In the genomic region with DNA sequence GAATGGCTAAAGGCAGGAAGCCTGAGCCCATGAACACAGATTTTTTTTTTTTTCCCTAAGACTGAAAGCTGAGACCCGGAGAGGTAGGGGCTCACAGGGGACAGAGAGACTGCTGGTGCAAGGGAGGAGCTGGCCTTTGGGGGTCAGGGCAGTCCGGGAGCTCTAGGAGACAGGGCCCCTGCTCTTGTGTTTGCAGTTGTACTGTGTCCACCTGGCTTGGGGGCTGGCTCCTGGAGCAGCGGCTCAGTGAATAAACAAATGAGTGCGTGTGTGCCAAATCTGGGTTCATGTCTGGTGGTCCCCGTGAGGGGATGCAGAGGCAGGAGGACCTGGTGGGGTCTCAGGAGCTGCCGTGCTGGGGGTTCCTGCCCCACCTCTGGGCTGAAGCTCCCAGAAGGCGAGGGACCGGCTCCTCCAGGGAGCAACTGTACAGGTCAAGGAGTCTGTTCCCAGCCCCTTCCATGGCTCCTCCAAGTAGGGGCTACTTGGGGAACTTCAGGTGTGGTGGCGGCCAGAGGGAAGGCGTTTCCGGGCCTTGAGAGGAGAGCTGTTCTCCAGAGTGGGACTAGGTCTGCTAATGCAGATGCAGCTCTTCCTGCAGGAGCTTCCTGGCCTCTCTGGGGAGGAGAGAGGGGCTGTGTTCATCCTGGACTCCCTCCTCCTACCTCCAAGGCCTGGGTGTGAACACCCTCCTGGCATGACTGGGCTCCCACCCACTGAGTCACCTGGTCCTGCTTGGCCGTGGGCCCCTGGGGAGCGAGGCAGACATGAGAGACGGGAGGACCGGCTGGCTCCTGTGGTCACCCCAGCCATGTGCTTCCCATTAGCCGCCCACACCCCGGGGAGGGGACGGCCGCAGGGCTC, we compare ENCODE assay signal across 1 cellular context.
TF ChIP-seq lines count a peak whose summit lies in the region.

No MANE protein-coding gene starts in this region.

TF ChIP-seq in HepG2, 621 proteins besides CTCF, POLR2A, EP300 and RAD21 (continued from another document and continues in another):
- TF ChIP-seq, protein P1, sequence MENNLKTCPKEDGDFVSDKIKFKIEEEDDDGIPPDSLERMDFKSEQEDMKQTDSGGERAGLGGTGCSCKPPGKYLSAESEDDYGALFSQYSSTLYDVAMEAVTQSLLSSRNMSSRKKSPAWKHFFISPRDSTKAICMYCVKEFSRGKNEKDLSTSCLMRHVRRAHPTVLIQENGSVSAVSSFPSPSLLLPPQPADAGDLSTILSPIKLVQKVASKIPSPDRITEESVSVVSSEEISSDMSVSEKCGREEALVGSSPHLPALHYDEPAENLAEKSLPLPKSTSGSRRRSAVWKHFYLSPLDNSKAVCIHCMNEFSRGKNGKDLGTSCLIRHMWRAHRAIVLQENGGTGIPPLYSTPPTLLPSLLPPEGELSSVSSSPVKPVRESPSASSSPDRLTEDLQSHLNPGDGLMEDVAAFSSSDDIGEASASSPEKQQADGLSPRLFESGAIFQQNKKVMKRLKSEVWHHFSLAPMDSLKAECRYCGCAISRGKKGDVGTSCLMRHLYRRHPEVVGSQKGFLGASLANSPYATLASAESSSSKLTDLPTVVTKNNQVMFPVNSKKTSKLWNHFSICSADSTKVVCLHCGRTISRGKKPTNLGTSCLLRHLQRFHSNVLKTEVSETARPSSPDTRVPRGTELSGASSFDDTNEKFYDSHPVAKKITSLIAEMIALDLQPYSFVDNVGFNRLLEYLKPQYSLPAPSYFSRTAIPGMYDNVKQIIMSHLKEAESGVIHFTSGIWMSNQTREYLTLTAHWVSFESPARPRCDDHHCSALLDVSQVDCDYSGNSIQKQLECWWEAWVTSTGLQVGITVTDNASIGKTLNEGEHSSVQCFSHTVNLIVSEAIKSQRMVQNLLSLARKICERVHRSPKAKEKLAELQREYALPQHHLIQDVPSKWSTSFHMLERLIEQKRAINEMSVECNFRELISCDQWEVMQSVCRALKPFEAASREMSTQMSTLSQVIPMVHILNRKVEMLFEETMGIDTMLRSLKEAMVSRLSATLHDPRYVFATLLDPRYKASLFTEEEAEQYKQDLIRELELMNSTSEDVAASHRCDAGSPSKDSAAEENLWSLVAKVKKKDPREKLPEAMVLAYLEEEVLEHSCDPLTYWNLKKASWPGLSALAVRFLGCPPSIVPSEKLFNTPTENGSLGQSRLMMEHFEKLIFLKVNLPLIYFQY (CRISPR knock-in tag; IDR thresholded peaks at IDR 0.05; ENCODE audit: borderline replicate concordance): no peak; the same call in 1 of the 2 replicates
- TF ChIP-seq ZNF232 (CRISPR knock-in tag; IDR thresholded peaks at IDR 0.05; ENCODE audit: borderline replicate concordance) (no peak), EED (CRISPR knock-in tag; IDR thresholded peaks at IDR 0.05) (0 out of 2 replicates have a peak, but pooled peaks have one; percentile 35), KLF13 (CRISPR knock-in tag; IDR thresholded peaks at IDR 0.05) (0 out of 2 replicates have a peak, but pooled peaks have one; percentile 18), ISX (CRISPR knock-in tag; conservative IDR thresholded peaks at IDR 0.05) (no peak), ZNF839 (CRISPR knock-in tag; IDR thresholded peaks at IDR 0.05; ENCODE audit: borderline replicate concordance) (peak; percentile 89; the same call in 1 of the 2 replicates), SMAD3 (CRISPR knock-in tag; IDR thresholded peaks at IDR 0.05) (peak; percentile 52; the same call in 1 of the 2 replicates), SIX4 (CRISPR knock-in tag; IDR thresholded peaks at IDR 0.05) (peak; percentile 62; the same call in 1 of the 2 replicates), ZBTB7A (CRISPR knock-in tag; IDR thresholded peaks at IDR 0.05) (peak; percentile 95), ZNF34 (CRISPR knock-in tag; IDR thresholded peaks at IDR 0.05; ENCODE audit: borderline replicate concordance) (no peak), ZSCAN9 (CRISPR knock-in tag; IDR thresholded peaks at IDR 0.05; ENCODE audit: borderline replicate concordance) (no peak; the same call in none of the 2 replicates), TEAD2 (CRISPR knock-in tag; IDR thresholded peaks at IDR 0.05) (no peak), NR1H2 (CRISPR knock-in tag; IDR thresholded peaks at IDR 0.05; ENCODE audit: borderline replicate concordance, low read depth) (peak; percentile 58; the same call in 1 of the 2 replicates), MYNN (CRISPR knock-in tag; IDR thresholded peaks at IDR 0.05; ENCODE audit: low read depth) (peak; percentile 53; the same call in 1 of the 2 replicates), ZSCAN25 (CRISPR knock-in tag; IDR thresholded peaks at IDR 0.05) (peak; percentile 5; the same call in 1 of the 2 replicates), ZNF484 (CRISPR knock-in tag; IDR thresholded peaks at IDR 0.05; ENCODE audit: borderline replicate concordance, low read depth) (no peak), ZNF703 (CRISPR knock-in tag; IDR thresholded peaks at IDR 0.05; ENCODE audit: borderline replicate concordance) (no peak), NCOA5 (CRISPR knock-in tag; IDR thresholded peaks at IDR 0.05) (no peak), MLLT10 (CRISPR knock-in tag; IDR thresholded peaks at IDR 0.05) (no peak), TBL1XR1 (IDR thresholded peaks at IDR 0.05; ENCODE audit: borderline replicate concordance, low read length, partially characterized antibody) (peak; percentile 27), SYNCRIP (IDR thresholded peaks at IDR 0.05; ENCODE audit: insufficient read depth, low read depth, low read length) (no peak), HDAC2 (CRISPR knock-in tag; IDR thresholded peaks at IDR 0.05) (peak; percentile 81; the same call in 1 of the 2 replicates), ZFX (CRISPR knock-in tag; IDR thresholded peaks at IDR 0.05; ENCODE audit: low read depth) (peak; percentile 77), ZNF816 (CRISPR knock-in tag; IDR thresholded peaks at IDR 0.05; ENCODE audit: borderline replicate concordance) (no peak), ZFP36L2 (CRISPR knock-in tag; IDR thresholded peaks at IDR 0.05) (peak; percentile 52; the same call in 1 of the 2 replicates), JDP2 (CRISPR knock-in tag; IDR thresholded peaks at IDR 0.05; ENCODE audit: borderline replicate concordance) (no peak), BCL6 (CRISPR knock-in tag; IDR thresholded peaks at IDR 0.05) (peak; percentile 70), ASH2L (IDR thresholded peaks at IDR 0.05; ENCODE audit: insufficient read length, low read depth, low read length) (peak; percentile 60), SALL1 (CRISPR knock-in tag; IDR thresholded peaks at IDR 0.05) (peak; percentile 82), ONECUT2 (CRISPR knock-in tag; IDR thresholded peaks at IDR 0.05) (no peak), KDM3A (CRISPR knock-in tag; IDR thresholded peaks at IDR 0.05; ENCODE audit: low read depth) (no peak)
- TF ChIP-seq, protein P2, sequence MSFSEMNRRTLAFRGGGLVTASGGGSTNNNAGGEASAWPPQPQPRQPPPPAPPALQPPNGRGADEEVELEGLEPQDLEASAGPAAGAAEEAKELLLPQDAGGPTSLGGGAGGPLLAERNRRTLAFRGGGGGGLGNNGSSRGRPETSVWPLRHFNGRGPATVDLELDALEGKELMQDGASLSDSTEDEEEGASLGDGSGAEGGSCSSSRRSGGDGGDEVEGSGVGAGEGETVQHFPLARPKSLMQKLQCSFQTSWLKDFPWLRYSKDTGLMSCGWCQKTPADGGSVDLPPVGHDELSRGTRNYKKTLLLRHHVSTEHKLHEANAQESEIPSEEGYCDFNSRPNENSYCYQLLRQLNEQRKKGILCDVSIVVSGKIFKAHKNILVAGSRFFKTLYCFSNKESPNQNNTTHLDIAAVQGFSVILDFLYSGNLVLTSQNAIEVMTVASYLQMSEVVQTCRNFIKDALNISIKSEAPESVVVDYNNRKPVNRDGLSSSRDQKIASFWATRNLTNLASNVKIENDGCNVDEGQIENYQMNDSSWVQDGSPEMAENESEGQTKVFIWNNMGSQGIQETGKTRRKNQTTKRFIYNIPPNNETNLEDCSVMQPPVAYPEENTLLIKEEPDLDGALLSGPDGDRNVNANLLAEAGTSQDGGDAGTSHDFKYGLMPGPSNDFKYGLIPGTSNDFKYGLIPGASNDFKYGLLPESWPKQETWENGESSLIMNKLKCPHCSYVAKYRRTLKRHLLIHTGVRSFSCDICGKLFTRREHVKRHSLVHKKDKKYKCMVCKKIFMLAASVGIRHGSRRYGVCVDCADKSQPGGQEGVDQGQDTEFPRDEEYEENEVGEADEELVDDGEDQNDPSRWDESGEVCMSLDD (CRISPR knock-in tag; IDR thresholded peaks at IDR 0.05; ENCODE audit: borderline replicate concordance): peak; percentile 40; the same call in 1 of the 2 replicates
- TF ChIP-seq, protein P3, sequence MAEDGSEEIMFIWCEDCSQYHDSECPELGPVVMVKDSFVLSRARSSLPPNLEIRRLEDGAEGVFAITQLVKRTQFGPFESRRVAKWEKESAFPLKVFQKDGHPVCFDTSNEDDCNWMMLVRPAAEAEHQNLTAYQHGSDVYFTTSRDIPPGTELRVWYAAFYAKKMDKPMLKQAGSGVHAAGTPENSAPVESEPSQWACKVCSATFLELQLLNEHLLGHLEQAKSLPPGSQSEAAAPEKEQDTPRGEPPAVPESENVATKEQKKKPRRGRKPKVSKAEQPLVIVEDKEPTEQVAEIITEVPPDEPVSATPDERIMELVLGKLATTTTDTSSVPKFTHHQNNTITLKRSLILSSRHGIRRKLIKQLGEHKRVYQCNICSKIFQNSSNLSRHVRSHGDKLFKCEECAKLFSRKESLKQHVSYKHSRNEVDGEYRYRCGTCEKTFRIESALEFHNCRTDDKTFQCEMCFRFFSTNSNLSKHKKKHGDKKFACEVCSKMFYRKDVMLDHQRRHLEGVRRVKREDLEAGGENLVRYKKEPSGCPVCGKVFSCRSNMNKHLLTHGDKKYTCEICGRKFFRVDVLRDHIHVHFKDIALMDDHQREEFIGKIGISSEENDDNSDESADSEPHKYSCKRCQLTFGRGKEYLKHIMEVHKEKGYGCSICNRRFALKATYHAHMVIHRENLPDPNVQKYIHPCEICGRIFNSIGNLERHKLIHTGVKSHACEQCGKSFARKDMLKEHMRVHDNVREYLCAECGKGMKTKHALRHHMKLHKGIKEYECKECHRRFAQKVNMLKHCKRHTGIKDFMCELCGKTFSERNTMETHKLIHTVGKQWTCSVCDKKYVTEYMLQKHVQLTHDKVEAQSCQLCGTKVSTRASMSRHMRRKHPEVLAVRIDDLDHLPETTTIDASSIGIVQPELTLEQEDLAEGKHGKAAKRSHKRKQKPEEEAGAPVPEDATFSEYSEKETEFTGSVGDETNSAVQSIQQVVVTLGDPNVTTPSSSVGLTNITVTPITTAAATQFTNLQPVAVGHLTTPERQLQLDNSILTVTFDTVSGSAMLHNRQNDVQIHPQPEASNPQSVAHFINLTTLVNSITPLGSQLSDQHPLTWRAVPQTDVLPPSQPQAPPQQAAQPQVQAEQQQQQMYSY (CRISPR knock-in tag; IDR thresholded peaks at IDR 0.05): 0 out of 2 replicates have a peak, but pooled peaks have one; percentile 19
- TF ChIP-seq, protein P4, sequence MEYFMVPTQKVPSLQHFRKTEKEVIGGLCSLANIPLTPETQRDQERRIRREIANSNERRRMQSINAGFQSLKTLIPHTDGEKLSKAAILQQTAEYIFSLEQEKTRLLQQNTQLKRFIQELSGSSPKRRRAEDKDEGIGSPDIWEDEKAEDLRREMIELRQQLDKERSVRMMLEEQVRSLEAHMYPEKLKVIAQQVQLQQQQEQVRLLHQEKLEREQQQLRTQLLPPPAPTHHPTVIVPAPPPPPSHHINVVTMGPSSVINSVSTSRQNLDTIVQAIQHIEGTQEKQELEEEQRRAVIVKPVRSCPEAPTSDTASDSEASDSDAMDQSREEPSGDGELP (IDR thresholded peaks at IDR 0.05; ENCODE audit: borderline replicate concordance, low read depth): peak; percentile 83; the same call in 1 of the 2 replicates
- TF ChIP-seq, protein P5, sequence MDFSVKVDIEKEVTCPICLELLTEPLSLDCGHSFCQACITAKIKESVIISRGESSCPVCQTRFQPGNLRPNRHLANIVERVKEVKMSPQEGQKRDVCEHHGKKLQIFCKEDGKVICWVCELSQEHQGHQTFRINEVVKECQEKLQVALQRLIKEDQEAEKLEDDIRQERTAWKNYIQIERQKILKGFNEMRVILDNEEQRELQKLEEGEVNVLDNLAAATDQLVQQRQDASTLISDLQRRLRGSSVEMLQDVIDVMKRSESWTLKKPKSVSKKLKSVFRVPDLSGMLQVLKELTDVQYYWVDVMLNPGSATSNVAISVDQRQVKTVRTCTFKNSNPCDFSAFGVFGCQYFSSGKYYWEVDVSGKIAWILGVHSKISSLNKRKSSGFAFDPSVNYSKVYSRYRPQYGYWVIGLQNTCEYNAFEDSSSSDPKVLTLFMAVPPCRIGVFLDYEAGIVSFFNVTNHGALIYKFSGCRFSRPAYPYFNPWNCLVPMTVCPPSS (IDR thresholded peaks at IDR 0.05): no peak
- TF ChIP-seq, protein P6, sequence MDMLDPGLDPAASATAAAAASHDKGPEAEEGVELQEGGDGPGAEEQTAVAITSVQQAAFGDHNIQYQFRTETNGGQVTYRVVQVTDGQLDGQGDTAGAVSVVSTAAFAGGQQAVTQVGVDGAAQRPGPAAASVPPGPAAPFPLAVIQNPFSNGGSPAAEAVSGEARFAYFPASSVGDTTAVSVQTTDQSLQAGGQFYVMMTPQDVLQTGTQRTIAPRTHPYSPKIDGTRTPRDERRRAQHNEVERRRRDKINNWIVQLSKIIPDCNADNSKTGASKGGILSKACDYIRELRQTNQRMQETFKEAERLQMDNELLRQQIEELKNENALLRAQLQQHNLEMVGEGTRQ (IDR thresholded peaks at IDR 0.05; ENCODE audit: low read depth, low read length): peak; percentile 61
- TF ChIP-seq, protein P6 (CRISPR knock-in tag; IDR thresholded peaks at IDR 0.05; ENCODE audit: borderline replicate concordance): peak; percentile 77; the same call in 1 of the 2 replicates
- TF ChIP-seq, protein P7, sequence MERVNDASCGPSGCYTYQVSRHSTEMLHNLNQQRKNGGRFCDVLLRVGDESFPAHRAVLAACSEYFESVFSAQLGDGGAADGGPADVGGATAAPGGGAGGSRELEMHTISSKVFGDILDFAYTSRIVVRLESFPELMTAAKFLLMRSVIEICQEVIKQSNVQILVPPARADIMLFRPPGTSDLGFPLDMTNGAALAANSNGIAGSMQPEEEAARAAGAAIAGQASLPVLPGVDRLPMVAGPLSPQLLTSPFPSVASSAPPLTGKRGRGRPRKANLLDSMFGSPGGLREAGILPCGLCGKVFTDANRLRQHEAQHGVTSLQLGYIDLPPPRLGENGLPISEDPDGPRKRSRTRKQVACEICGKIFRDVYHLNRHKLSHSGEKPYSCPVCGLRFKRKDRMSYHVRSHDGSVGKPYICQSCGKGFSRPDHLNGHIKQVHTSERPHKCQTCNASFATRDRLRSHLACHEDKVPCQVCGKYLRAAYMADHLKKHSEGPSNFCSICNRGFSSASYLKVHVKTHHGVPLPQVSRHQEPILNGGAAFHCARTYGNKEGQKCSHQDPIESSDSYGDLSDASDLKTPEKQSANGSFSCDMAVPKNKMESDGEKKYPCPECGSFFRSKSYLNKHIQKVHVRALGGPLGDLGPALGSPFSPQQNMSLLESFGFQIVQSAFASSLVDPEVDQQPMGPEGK (CRISPR knock-in tag; IDR thresholded peaks at IDR 0.05): peak; percentile 93
- TF ChIP-seq, protein P8, sequence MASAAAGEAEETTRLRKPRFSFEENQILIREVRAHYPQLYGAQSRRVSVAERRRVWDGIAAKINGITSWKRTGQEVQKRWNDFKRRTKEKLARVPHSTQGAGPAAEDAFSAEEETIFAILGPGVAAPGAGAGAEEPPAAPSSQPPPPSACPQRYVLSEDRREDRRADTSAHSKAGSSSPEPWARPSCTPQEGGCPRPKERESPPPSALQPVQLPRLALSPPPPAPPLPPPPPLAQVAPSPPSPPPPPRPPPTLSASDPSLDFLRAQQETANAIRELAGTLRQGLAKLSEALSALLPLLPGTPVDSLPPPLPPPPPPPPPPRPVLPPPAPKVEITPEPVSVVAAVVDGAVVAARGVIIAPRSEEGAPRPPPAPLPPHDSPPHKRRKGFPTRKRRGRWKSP (CRISPR knock-in tag; IDR thresholded peaks at IDR 0.05): peak; percentile 67
